Comparison of ENCODE assay signal across 10 cellular contexts in the genomic region with DNA sequence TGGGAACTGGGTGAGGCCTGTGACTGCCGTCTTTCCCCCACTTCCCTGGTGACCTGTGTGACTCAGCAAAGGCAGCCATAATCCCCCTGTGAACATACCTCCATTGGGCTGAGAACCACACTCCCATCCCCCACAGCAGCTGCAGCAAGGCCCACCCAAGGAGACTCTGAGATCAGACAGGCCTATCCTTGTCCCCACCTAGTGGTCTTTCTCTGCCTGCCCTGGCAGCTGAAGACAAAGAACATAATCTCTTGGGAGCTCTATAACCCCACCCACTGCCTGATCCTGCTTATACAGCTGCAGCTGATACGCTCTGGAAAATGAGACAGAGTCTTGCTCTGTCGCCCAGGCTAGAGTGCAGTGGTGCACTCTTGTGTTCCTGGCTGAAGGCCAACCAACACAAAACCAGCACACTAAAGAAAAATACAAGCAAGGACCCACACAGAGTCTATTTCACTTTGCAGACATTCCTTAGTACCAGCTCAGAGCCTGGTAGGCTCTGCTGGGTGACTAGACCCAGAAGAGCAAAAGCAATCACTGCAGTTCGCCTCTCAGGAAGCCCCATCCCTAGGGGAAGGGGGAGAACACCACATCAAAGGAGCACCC.
DNase-seq lines count a peak whose midpoint lies in the region; ATAC-seq and TF ChIP-seq lines count a peak whose summit lies in the region.
"Had no signal": no experiment of that assay in that cellular context is flagged by ENCODE, and none has a peak within 500 bp of the region (broad histone marks: within the 10 kb centered on the region; RNA-seq: fewer than 3 reads in every experiment).

No MANE protein-coding gene starts in this region.

- H3K27ac ChIP-seq in endodermal cell (ENCODE audit: low read depth, low read length) = peak overlapping the region; percentile 86
- H3K27ac ChIP-seq: lower lobe of right lung had no signal

- H3K9ac ChIP-seq in endodermal cell (ENCODE audit: extremely low read depth, low read length, poor library complexity, severe bottlenecking) = peak overlapping the region; percentile 28

- 45 to 56% methylated on average over 2 to 4 of the region's 4 CpGs for WGBS in endodermal cell (ENCODE audit: insufficient coverage in 1 of 2, insufficient read length in 1 of 2), 2 experiments

- H3K27ac Mint-ChIP-seq in endodermal cell = peak overlapping the region; percentile 98
- H3K27ac Mint-ChIP-seq: activated naive CD4-positive, alpha-beta T cell treated with anti-CD3 and anti-CD28 coated beads, Interleukin-2, amount 50 U/mL, for 24 hours had no signal

- DNase-seq in NCI-H2171 treated with DMSO at 0.1 percent for 48 hours (lab: John Stamatoyannopoulos, UW) = peak; percentile 47
- no peak for DNase-seq in NCI-H2171 (lab: John Stamatoyannopoulos, UW)
- DNase-seq in NCI-H510A treated with DMSO at 0.1 percent for 48 hours (lab: John Stamatoyannopoulos, UW) = peak; percentile 16
- DNase-seq in endodermal cell = peak; percentile 96
- peak; percentile 97 for DNase-seq in smooth muscle cell of the brain vasculature (ENCODE audit: low read depth, low spot score)
- no peak for DNase-seq in KG1 (lab: John Stamatoyannopoulos, UW)
- DNase-seq: lower lobe of right lung had no signal

- H3K27me3 ChIP-seq in endodermal cell (ENCODE audit: control insufficient read depth, insufficient read depth, low read length, poor library complexity, severe bottlenecking) = no peaks in the 10 kb centered on the region

- peaks cover 4% of the 10 kb centered on the region for H3K9me3 Mint-ChIP-seq in endodermal cell
- H3K9me3 Mint-ChIP-seq: activated naive CD4-positive, alpha-beta T cell treated with anti-CD3 and anti-CD28 coated beads, Interleukin-2, amount 50 U/mL, for 24 hours had no signal

- H3K36me3 Mint-ChIP-seq in endodermal cell (ENCODE audit: low read depth) = no peaks in the 10 kb centered on the region
- H3K36me3 Mint-ChIP-seq: activated naive CD4-positive, alpha-beta T cell treated with anti-CD3 and anti-CD28 coated beads, Interleukin-2, amount 50 U/mL, for 24 hours had no signal

- H3K9me3 ChIP-seq in endodermal cell (ENCODE audit: control insufficient read depth, low read length) = no peaks in the 10 kb centered on the region
- H3K9me3 ChIP-seq: lower lobe of right lung had no signal

- H3K27me3 Mint-ChIP-seq in endodermal cell (ENCODE audit: insufficient read depth) = no peaks in the 10 kb centered on the region

- no peak overlapping the region for H3K4me3 ChIP-seq in endodermal cell (ENCODE audit: low read length)
- H3K4me3 ChIP-seq: lower lobe of right lung had no signal

- peaks cover 5% of the 10 kb centered on the region for H3K4me1 ChIP-seq in endodermal cell (ENCODE audit: control insufficient read depth, insufficient read depth, low read length)
- H3K4me1 ChIP-seq: lower lobe of right lung had no signal

- peak overlapping the region; percentile 9 for H3K4me3 Mint-ChIP-seq in endodermal cell
- H3K4me3 Mint-ChIP-seq: activated naive CD4-positive, alpha-beta T cell treated with anti-CD3 and anti-CD28 coated beads, Interleukin-2, amount 50 U/mL, for 24 hours had no signal

- H3K4me1 Mint-ChIP-seq in endodermal cell = peaks cover 30% of the 10 kb centered on the region
- H3K4me1 Mint-ChIP-seq: activated naive CD4-positive, alpha-beta T cell treated with anti-CD3 and anti-CD28 coated beads, Interleukin-2, amount 50 U/mL, for 24 hours had no signal

- H3K36me3 ChIP-seq in endodermal cell (ENCODE audit: control insufficient read depth, insufficient read depth, low read length) = no peaks in the 10 kb centered on the region
- H3K36me3 ChIP-seq: lower lobe of right lung had no signal

- TF ChIP-seq CTCF in endodermal cell (conservative IDR thresholded peaks at IDR 0.05) = peak; percentile 81

- ATAC-seq in HG03159 (IDR thresholded peaks at IDR 0.05; ENCODE audit: unreplicated experiment) (no peak), HG02678 (IDR thresholded peaks at IDR 0.05; ENCODE audit: unreplicated experiment) (no peak)
- ATAC-seq: lower lobe of right lung had no signal

Comparison
In these comparisons a context has a peak if more than half of its experiments do, and no peak if none do; other contexts are left out.
1. DNase-seq: peak in NCI-H2171 treated with DMSO at 0.1 percent for 48 hours (single experiment), NCI-H510A treated with DMSO at 0.1 percent for 48 hours (single experiment), endodermal cell (single experiment) and smooth muscle cell of the brain vasculature (single experiment); none in NCI-H2171 (single experiment) and KG1 (single experiment).